1 cellular context compared by ENCODE assay signal in genomic region chr7:66654275-66655112, GRCh38.
TF ChIP-seq lines count a peak whose summit lies in the region.

No MANE protein-coding gene starts in this region.

TF ChIP-seq in HepG2, 621 proteins besides CTCF, POLR2A, EP300 and RAD21 (continued from another document and continues in another):
- TF ChIP-seq, protein P1, sequence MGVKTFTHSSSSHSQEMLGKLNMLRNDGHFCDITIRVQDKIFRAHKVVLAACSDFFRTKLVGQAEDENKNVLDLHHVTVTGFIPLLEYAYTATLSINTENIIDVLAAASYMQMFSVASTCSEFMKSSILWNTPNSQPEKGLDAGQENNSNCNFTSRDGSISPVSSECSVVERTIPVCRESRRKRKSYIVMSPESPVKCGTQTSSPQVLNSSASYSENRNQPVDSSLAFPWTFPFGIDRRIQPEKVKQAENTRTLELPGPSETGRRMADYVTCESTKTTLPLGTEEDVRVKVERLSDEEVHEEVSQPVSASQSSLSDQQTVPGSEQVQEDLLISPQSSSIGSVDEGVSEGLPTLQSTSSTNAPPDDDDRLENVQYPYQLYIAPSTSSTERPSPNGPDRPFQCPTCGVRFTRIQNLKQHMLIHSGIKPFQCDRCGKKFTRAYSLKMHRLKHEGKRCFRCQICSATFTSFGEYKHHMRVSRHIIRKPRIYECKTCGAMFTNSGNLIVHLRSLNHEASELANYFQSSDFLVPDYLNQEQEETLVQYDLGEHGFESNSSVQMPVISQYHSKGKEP (CRISPR knock-in tag; IDR thresholded peaks at IDR 0.05), result no peak
- TF ChIP-seq, protein P2, sequence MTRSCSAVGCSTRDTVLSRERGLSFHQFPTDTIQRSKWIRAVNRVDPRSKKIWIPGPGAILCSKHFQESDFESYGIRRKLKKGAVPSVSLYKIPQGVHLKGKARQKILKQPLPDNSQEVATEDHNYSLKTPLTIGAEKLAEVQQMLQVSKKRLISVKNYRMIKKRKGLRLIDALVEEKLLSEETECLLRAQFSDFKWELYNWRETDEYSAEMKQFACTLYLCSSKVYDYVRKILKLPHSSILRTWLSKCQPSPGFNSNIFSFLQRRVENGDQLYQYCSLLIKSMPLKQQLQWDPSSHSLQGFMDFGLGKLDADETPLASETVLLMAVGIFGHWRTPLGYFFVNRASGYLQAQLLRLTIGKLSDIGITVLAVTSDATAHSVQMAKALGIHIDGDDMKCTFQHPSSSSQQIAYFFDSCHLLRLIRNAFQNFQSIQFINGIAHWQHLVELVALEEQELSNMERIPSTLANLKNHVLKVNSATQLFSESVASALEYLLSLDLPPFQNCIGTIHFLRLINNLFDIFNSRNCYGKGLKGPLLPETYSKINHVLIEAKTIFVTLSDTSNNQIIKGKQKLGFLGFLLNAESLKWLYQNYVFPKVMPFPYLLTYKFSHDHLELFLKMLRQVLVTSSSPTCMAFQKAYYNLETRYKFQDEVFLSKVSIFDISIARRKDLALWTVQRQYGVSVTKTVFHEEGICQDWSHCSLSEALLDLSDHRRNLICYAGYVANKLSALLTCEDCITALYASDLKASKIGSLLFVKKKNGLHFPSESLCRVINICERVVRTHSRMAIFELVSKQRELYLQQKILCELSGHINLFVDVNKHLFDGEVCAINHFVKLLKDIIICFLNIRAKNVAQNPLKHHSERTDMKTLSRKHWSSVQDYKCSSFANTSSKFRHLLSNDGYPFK (CRISPR knock-in tag; IDR thresholded peaks at IDR 0.05; ENCODE audit: borderline replicate concordance), result peak; percentile 87; the same call in 1 of the 2 replicates
- TF ChIP-seq U2AF2 (IDR thresholded peaks at IDR 0.05; ENCODE audit: low read depth, low read length) (no peak), HNF4G (IDR thresholded peaks at IDR 0.05; ENCODE audit: borderline replicate concordance, low read depth, low read length) (peak; percentile 60; the same call in 1 of the 2 replicates), HNF4G (CRISPR knock-in tag; IDR thresholded peaks at IDR 0.05; ENCODE audit: borderline replicate concordance, low read depth) (no peak; the same call in 1 of the 2 replicates), HMGA1 (CRISPR knock-in tag; conservative IDR thresholded peaks at IDR 0.05) (no peak), ZNF18 (CRISPR knock-in tag; IDR thresholded peaks at IDR 0.05; ENCODE audit: insufficient replicate concordance) (peak; percentile 89), ZNF136 (CRISPR knock-in tag; IDR thresholded peaks at IDR 0.05; ENCODE audit: low read depth) (peak; percentile 19; the same call in 1 of the 2 replicates), AHR (CRISPR knock-in tag; IDR thresholded peaks at IDR 0.05) (no peak), IKZF5 (CRISPR knock-in tag; IDR thresholded peaks at IDR 0.05) (peak; percentile 90), SOX13 (IDR thresholded peaks at IDR 0.05) (no peak), SOX13 (CRISPR knock-in tag; conservative IDR thresholded peaks at IDR 0.05 in 1 of 2, IDR thresholded peaks at IDR 0.05 in 1 of 2) (peak in 1 of 2 experiments; percentile 39; a peak in 1 of 4 replicates), ISX (CRISPR knock-in tag; conservative IDR thresholded peaks at IDR 0.05) (no peak), ZMAT5 (CRISPR knock-in tag; IDR thresholded peaks at IDR 0.05; ENCODE audit: borderline replicate concordance, low read depth) (no peak), ZSCAN20 (CRISPR knock-in tag; IDR thresholded peaks at IDR 0.05; ENCODE audit: borderline replicate concordance) (peak; percentile 87; the same call in 1 of the 2 replicates), ZNF749 (CRISPR knock-in tag; IDR thresholded peaks at IDR 0.05; ENCODE audit: borderline replicate concordance) (0 out of 2 replicates have a peak, but pooled peaks have one; percentile 87), MED13 (CRISPR knock-in tag; IDR thresholded peaks at IDR 0.05) (peak; percentile 86; the same call in 1 of the 2 replicates), NR0B2 (CRISPR knock-in tag; IDR thresholded peaks at IDR 0.05) (no peak; the same call in 1 of the 2 replicates), ZNF710 (CRISPR knock-in tag; IDR thresholded peaks at IDR 0.05; ENCODE audit: borderline replicate concordance) (peak; percentile 12; the same call in 1 of the 2 replicates), TEAD2 (CRISPR knock-in tag; IDR thresholded peaks at IDR 0.05) (peak; percentile 89; the same call in 1 of the 2 replicates), RARA (CRISPR knock-in tag; IDR thresholded peaks at IDR 0.05) (peak; percentile 49), ZNF883 (CRISPR knock-in tag; IDR thresholded peaks at IDR 0.05; ENCODE audit: not compliant biosample characterization) (peak; percentile 91), ZBTB21 (CRISPR knock-in tag; IDR thresholded peaks at IDR 0.05) (peak; percentile 98), SMYD3 (CRISPR knock-in tag; IDR thresholded peaks at IDR 0.05) (no peak), HOXA9 (CRISPR knock-in tag; IDR thresholded peaks at IDR 0.05; ENCODE audit: borderline replicate concordance) (peak; percentile 67; the same call in 1 of the 2 replicates), ZNF253 (CRISPR knock-in tag; IDR thresholded peaks at IDR 0.05; ENCODE audit: borderline replicate concordance) (no peak), ZNF142 (CRISPR knock-in tag; IDR thresholded peaks at IDR 0.05) (peak; percentile 88; the same call in 1 of the 2 replicates), ERF (CRISPR knock-in tag; IDR thresholded peaks at IDR 0.05) (peak; percentile 90), ZNF598 (CRISPR knock-in tag; IDR thresholded peaks at IDR 0.05; ENCODE audit: borderline replicate concordance) (peak; percentile 74; the same call in 1 of the 2 replicates), ZNF615 (CRISPR knock-in tag; IDR thresholded peaks at IDR 0.05; ENCODE audit: borderline replicate concordance) (no peak), KLF13 (CRISPR knock-in tag; IDR thresholded peaks at IDR 0.05) (0 out of 2 replicates have a peak, but pooled peaks have one; percentile 79), ZNF709 (CRISPR knock-in tag; IDR thresholded peaks at IDR 0.05) (peak; percentile 95), SRSF9 (IDR thresholded peaks at IDR 0.05; ENCODE audit: borderline replicate concordance, insufficient read depth, low read depth, low read length, poor library complexity, severe bottlenecking) (no peak), TOPORS (CRISPR knock-in tag; IDR thresholded peaks at IDR 0.05) (peak; percentile 91), PRPF4 (IDR thresholded peaks at IDR 0.05; ENCODE audit: low read depth, low read length, poor library complexity, severe bottlenecking) (no peak)
- TF ChIP-seq, protein P3, sequence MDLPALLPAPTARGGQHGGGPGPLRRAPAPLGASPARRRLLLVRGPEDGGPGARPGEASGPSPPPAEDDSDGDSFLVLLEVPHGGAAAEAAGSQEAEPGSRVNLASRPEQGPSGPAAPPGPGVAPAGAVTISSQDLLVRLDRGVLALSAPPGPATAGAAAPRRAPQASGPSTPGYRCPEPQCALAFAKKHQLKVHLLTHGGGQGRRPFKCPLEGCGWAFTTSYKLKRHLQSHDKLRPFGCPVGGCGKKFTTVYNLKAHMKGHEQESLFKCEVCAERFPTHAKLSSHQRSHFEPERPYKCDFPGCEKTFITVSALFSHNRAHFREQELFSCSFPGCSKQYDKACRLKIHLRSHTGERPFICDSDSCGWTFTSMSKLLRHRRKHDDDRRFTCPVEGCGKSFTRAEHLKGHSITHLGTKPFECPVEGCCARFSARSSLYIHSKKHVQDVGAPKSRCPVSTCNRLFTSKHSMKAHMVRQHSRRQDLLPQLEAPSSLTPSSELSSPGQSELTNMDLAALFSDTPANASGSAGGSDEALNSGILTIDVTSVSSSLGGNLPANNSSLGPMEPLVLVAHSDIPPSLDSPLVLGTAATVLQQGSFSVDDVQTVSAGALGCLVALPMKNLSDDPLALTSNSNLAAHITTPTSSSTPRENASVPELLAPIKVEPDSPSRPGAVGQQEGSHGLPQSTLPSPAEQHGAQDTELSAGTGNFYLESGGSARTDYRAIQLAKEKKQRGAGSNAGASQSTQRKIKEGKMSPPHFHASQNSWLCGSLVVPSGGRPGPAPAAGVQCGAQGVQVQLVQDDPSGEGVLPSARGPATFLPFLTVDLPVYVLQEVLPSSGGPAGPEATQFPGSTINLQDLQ (CRISPR knock-in tag; IDR thresholded peaks at IDR 0.05), result no peak
- TF ChIP-seq, protein P4, sequence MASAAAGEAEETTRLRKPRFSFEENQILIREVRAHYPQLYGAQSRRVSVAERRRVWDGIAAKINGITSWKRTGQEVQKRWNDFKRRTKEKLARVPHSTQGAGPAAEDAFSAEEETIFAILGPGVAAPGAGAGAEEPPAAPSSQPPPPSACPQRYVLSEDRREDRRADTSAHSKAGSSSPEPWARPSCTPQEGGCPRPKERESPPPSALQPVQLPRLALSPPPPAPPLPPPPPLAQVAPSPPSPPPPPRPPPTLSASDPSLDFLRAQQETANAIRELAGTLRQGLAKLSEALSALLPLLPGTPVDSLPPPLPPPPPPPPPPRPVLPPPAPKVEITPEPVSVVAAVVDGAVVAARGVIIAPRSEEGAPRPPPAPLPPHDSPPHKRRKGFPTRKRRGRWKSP (CRISPR knock-in tag; IDR thresholded peaks at IDR 0.05), result peak; percentile 82
